Comparison of ENCODE assay signal across 8 cellular contexts in the genomic region with DNA sequence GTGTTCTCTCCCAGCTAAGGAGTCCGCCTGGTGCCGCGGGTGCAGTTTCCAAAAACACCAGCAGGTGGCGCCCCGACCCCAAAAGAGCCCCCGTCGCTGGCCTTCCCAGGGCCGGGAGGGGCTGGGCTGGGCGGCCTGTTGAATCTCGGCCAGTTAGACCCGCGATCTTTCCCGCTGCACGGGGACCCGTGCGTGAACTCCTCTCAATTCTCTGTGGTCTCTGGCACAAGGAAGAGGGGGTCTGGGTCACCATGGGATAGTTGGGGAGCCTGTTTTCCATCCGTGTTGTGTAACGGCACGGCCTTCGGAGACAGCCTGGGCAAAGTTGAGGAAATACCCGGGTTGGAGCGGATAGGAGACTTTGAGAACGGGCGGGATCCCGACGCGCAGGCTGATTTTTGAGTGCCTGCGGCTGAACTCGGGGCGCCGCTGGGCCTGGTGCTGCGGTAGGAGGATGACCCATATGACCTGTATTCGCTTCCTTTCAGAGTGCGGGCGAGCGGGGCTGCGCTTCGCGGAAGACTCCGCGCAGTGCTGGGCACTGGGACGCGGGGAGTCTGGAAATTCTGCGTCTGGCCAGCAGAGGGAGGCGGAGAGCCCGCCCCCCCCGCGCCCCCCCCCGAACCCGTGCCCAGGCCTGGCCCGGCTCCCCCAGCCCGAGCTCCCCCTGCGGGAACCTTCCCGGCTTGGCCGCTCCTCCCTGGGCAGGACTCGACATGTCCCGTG. TPM values are rescaled to one million over a fixed set of nuclear protein-coding genes. Genes with fewer than 3 reads are reported as not detected.
DNase-seq lines count a peak whose midpoint lies in the region; ATAC-seq, FAIRE-seq and TF ChIP-seq lines count a peak whose summit lies in the region.

No MANE protein-coding gene starts in this region.

- H3K4me3 ChIP-seq in bronchial epithelial cell (ENCODE audit: low read depth, low read length): peak overlapping the region; percentile 49

- intact Hi-C loops in activated B cell treated with CpG ODN at 0.5 μM for 24 hours (cut with micrococcal nuclease): loop anchor here (1.0 kb wide), 5 partner anchors 12 to 370 kb away; no protein-coding TSS in a partner anchor

- H3K9me3 Mint-ChIP-seq in activated B cell treated with CpG ODN at 0.5 μM for 24 hours: no peaks in the 10 kb centered on the region

- ATAC-seq in GM18498 (IDR thresholded peaks at IDR 0.05; ENCODE audit: unreplicated experiment) (peak; percentile 78), HG02943 (IDR thresholded peaks at IDR 0.05; ENCODE audit: low read depth, unreplicated experiment) (peak; percentile 73), activated B cell treated with CpG ODN at 0.5 μM for 24 hours (ENCODE audit: low read depth) (peak; percentile 93)

- H3K36me3 ChIP-seq in bronchial epithelial cell (ENCODE audit: control insufficient read depth, insufficient read depth, low read length): no peaks in the 10 kb centered on the region

- H3K4me3 Mint-ChIP-seq in activated B cell treated with CpG ODN at 0.5 μM for 24 hours: peak overlapping the region; percentile 88

- H3K4me1 Mint-ChIP-seq in activated B cell treated with CpG ODN at 0.5 μM for 24 hours: peaks cover 11% of the 10 kb centered on the region

- CTCF ChIA-PET in activated B cell treated with CpG ODN at 0.5 μM for 24 hours (lab: Charles Lee): interaction anchor here (0.6 to 9.2 kb wide), 30 partner anchors 9 to 457 kb away, joined by 3 to 151 read pairs (median 4); no protein-coding TSS in a partner anchor

- no peak overlapping the region for H3K27ac Mint-ChIP-seq in activated B cell treated with CpG ODN at 0.5 μM for 24 hours

- no peaks in the 10 kb centered on the region for H3K27me3 ChIP-seq in bronchial epithelial cell (ENCODE audit: control insufficient read depth, insufficient read depth, low read length)

- no peaks in the 10 kb centered on the region for H3K36me3 Mint-ChIP-seq in activated B cell treated with CpG ODN at 0.5 μM for 24 hours (ENCODE audit: low read depth)

- POLR2A ChIA-PET in activated B cell treated with CpG ODN at 0.5 μM for 24 hours (lab: Charles Lee): interaction anchor here (0.6 to 1.4 kb wide), 5 partner anchors 52 to 349 kb away, joined by 3 to 8 read pairs (median 3); a partner anchor contains a TSS

- H3K27me3 Mint-ChIP-seq in activated B cell treated with CpG ODN at 0.5 μM for 24 hours: peaks cover 19% of the 10 kb centered on the region

- DNase-seq in NCI-H2107 treated with DMSO at 0.1 percent for 48 hours (lab: John Stamatoyannopoulos, UW; ENCODE audit: unreplicated experiment) (peak; percentile 8), activated B cell treated with CpG ODN at 0.5 μM for 24 hours (peak; percentile 92), bronchial epithelial cell (ENCODE audit: low read depth) (peak; percentile 52), iris pigment epithelial cell (ENCODE audit: low read depth) (peak; percentile 61), cortex of kidney (lab: John Stamatoyannopoulos, UW) (no peak)
- peak; percentile 75 to 87 for DNase-seq in stimulated activated CD4-positive, alpha-beta T cell treated with anti-CD3 and anti-CD28 coated beads, Interleukin-12 subunit alpha, Interleukin-12 subunit beta, amount 100 ng/mL, for 24 hours (ENCODE audit: low read depth in 2 of 2)

- no peak for FAIRE-seq in bronchial epithelial cell (lab: Jason Lieb, UNC)

- TF ChIP-seq CTCF in activated B cell treated with CpG ODN at 0.5 μM for 24 hours (IDR thresholded peaks at IDR 0.05): no peak
- peak; percentile 95 for TF ChIP-seq CTCF in bronchial epithelial cell (IDR thresholded peaks at IDR 0.05; ENCODE audit: insufficient read depth, low read length, severe bottlenecking)

RNA-seq across cellular contexts. Expression of a gene that starts 7.9 kb away (rescaled TPM):
- total RNA-seq in activated B cell treated with CpG ODN at 0.5 μM for 24 hours: not detected in 2 replicates
- total RNA-seq in bronchial epithelial cell: under 0.01 TPM in 1 of 2 replicates, not detected in the other
